In the genomic region with DNA sequence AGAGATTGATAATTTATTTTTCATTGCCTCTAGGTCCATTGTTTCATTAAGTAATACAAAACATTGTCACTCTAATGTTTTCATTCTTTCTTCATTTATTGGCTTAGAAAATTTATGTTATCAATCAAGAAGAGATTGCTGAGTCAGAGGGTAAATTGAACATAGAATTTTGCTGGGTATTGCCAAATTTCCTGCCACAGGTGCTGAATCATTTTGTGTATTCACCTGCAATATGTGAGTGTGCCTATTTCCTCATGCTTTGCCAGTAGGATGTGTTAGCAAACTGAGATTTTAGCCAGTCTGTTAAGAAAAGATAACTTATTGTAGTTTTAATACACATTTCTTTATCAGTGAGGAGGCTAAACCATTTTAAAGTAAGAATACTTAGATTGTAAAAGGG, we compare ENCODE assay signal across 24 cellular contexts. TPM values are rescaled to one million over a fixed set of nuclear protein-coding genes. Genes with fewer than 3 reads are reported as not detected.
DNase-seq lines count a peak whose midpoint lies in the region; ATAC-seq and TF ChIP-seq lines count a peak whose summit lies in the region.
"Had no signal": no experiment of that assay in that cellular context is flagged by ENCODE, and none has a peak within 500 bp of the region (broad histone marks: within the 10 kb centered on the region; RNA-seq: fewer than 3 reads in every experiment).

No MANE protein-coding gene starts in this region.

- no peaks in the 10 kb centered on the region for H3K27me3 ChIP-seq in foreskin keratinocyte
- H3K27me3 ChIP-seq: esophagus muscularis mucosa, MG63, tibial artery had no signal

- H3K27ac ChIP-seq in RWPE1, result no peak overlapping the region
- peak overlapping the region; percentile 43 for H3K27ac ChIP-seq in foreskin keratinocyte
- H3K27ac ChIP-seq: esophagus muscularis mucosa, tibial artery had no signal

- no peak for DNase-seq in activated T-cell treated with anti-CD3 and anti-CD28 coated beads, Interleukin-2, amount 50 U/mL, for 24 hours
- DNase-seq in activated T-cell treated with anti-CD3 and anti-CD28 coated beads, Interleukin-2, amount 50 U/mL, for 4 hours, result no peak
- DNase-seq in RWPE1 (ENCODE audit: low spot score) (peak; percentile 54), foreskin keratinocyte (peak; percentile 50 to 71), renal cortical epithelial cell (ENCODE audit: low read depth) (peak; percentile 57), HFFc6 (no peak), NCI-H2107 treated with DMSO at 0.1 percent for 48 hours (lab: John Stamatoyannopoulos, UW; ENCODE audit: unreplicated experiment) (no peak)
- DNase-seq: 8988T; activated CD4-positive, CD25-positive, alpha-beta regulatory T cell treated with anti-CD3 and anti-CD28 coated beads, Interleukin-2, amount 50 U/mL, for 72 hours; activated CD8-positive, alpha-beta memory T cell treated with anti-CD3 and anti-CD28 coated beads for 24 hours; anterior cingulate cortex; kidney glomerular epithelial cell; mesenchymal stem cell; MG63; naive B cell; NCI-H2171; SHP77 treated with DMSO at 0.1 percent for 48 hours; stimulated activated CD4-positive, alpha-beta T cell treated with anti-CD3 and anti-CD28 coated beads, Interleukin-12 subunit alpha, Interleukin-12 subunit beta, amount 100 ng/mL, for 4 hours; stimulated activated CD4-positive, alpha-beta T cell treated with anti-CD3 and anti-CD28 coated beads, Interleukin-4, amount 100 ng/mL, for 4 hours; stimulated activated naive CD8-positive, alpha-beta T cell treated with anti-CD3 and anti-CD28 coated beads, Interleukin-15, amount 100 ng/mL, for 72 hours; tibial artery had no signal

- CTCF ChIA-PET in RWPE1 (lab: Yijun Ruan, JAX), result no interaction called here

- no peaks in the 10 kb centered on the region for H3K27me3 Mint-ChIP-seq in activated T-cell treated with anti-CD3 and anti-CD28 coated beads, Interleukin-2, amount 50 U/mL, for 24 hours
- no peaks in the 10 kb centered on the region for H3K27me3 Mint-ChIP-seq in activated T-cell treated with anti-CD3 and anti-CD28 coated beads, Interleukin-2, amount 50 U/mL, for 4 hours (ENCODE audit: low read depth)
- H3K27me3 Mint-ChIP-seq in HFFc6 (ENCODE audit: insufficient read depth), result no peaks in the 10 kb centered on the region
- H3K27me3 Mint-ChIP-seq: activated naive CD4-positive, alpha-beta T cell treated with anti-CD3 and anti-CD28 coated beads, Interleukin-2, amount 50 U/mL, for 24 hours; naive B cell; stimulated activated naive CD8-positive, alpha-beta T cell treated with anti-CD3 and anti-CD28 coated beads, Interleukin-15, amount 100 ng/mL, for 72 hours had no signal

- H3K4me1 ChIP-seq in foreskin keratinocyte, result peaks cover 31% of the 10 kb centered on the region
- H3K4me1 ChIP-seq: tibial artery had no signal

- no peak overlapping the region for H3K4me3 Mint-ChIP-seq in activated T-cell treated with anti-CD3 and anti-CD28 coated beads, Interleukin-2, amount 50 U/mL, for 24 hours
- H3K4me3 Mint-ChIP-seq in activated T-cell treated with anti-CD3 and anti-CD28 coated beads, Interleukin-2, amount 50 U/mL, for 4 hours, result no peak overlapping the region
- no peak overlapping the region for H3K4me3 Mint-ChIP-seq in HFFc6
- H3K4me3 Mint-ChIP-seq: naive B cell; stimulated activated naive CD8-positive, alpha-beta T cell treated with anti-CD3 and anti-CD28 coated beads, Interleukin-15, amount 100 ng/mL, for 72 hours had no signal

- TF ChIP-seq CTCF in RWPE1 (conservative IDR thresholded peaks at IDR 0.05; ENCODE audit: low read depth) (no peak), foreskin keratinocyte (conservative IDR thresholded peaks at IDR 0.05) (no peak), HFFc6 (IDR thresholded peaks at IDR 0.05) (no peak)

- ATAC-seq in activated T-cell treated with anti-CD3 and anti-CD28 coated beads, Interleukin-2, amount 50 U/mL, for 4 hours, result no peak
- ATAC-seq in foreskin keratinocyte, result peak; percentile 63
- ATAC-seq in HG03354 (IDR thresholded peaks at IDR 0.05; ENCODE audit: poor library complexity, severe bottlenecking, unreplicated experiment), result no peak
- ATAC-seq: stimulated activated naive CD8-positive, alpha-beta T cell treated with anti-CD3 and anti-CD28 coated beads, Interleukin-15, amount 100 ng/mL, for 72 hours had no signal

- peaks cover 24% of the 10 kb centered on the region for H3K36me3 Mint-ChIP-seq in activated T-cell treated with anti-CD3 and anti-CD28 coated beads, Interleukin-2, amount 50 U/mL, for 24 hours (ENCODE audit: low read depth)
- H3K36me3 Mint-ChIP-seq in activated T-cell treated with anti-CD3 and anti-CD28 coated beads, Interleukin-2, amount 50 U/mL, for 4 hours (ENCODE audit: insufficient read depth), result peaks cover 3% of the 10 kb centered on the region
- H3K36me3 Mint-ChIP-seq in HFFc6 (ENCODE audit: low read depth), result peaks cover 5% of the 10 kb centered on the region; the same call in 1 of the 2 replicates

- peaks cover 30% of the 10 kb centered on the region for H3K4me1 Mint-ChIP-seq in activated T-cell treated with anti-CD3 and anti-CD28 coated beads, Interleukin-2, amount 50 U/mL, for 24 hours (ENCODE audit: low read depth)
- H3K4me1 Mint-ChIP-seq in activated T-cell treated with anti-CD3 and anti-CD28 coated beads, Interleukin-2, amount 50 U/mL, for 4 hours (ENCODE audit: low read depth), result peaks cover 20% of the 10 kb centered on the region
- peaks cover 40% of the 10 kb centered on the region for H3K4me1 Mint-ChIP-seq in HFFc6 (ENCODE audit: low read depth)

- no peaks in the 10 kb centered on the region for H3K9me3 Mint-ChIP-seq in activated T-cell treated with anti-CD3 and anti-CD28 coated beads, Interleukin-2, amount 50 U/mL, for 24 hours
- no peaks in the 10 kb centered on the region for H3K9me3 Mint-ChIP-seq in activated T-cell treated with anti-CD3 and anti-CD28 coated beads, Interleukin-2, amount 50 U/mL, for 4 hours
- H3K9me3 Mint-ChIP-seq in HFFc6, result no peaks in the 10 kb centered on the region
- H3K9me3 Mint-ChIP-seq: activated naive CD4-positive, alpha-beta T cell treated with anti-CD3 and anti-CD28 coated beads, Interleukin-2, amount 50 U/mL, for 24 hours; naive B cell; stimulated activated naive CD8-positive, alpha-beta T cell treated with anti-CD3 and anti-CD28 coated beads, Interleukin-15, amount 100 ng/mL, for 72 hours had no signal

- peak overlapping the region; percentile 10 for H3K27ac Mint-ChIP-seq in activated T-cell treated with anti-CD3 and anti-CD28 coated beads, Interleukin-2, amount 50 U/mL, for 24 hours
- no peak overlapping the region for H3K27ac Mint-ChIP-seq in HFFc6

- POLR2A ChIA-PET in RWPE1 (lab: Yijun Ruan, JAX; ENCODE audit: low non-redundant PET), result no interaction called here

RNA-seq across cellular contexts. Expression of gene MARCHF5, which starts 38.0 kb away (rescaled TPM):
- total RNA-seq in activated T-cell treated with anti-CD3 and anti-CD28 coated beads, Interleukin-2, amount 50 U/mL, for 4 hours, result 10 to 100 TPM; 29.1 to 31.6 (median 29.5) TPM
- total RNA-seq in foreskin keratinocyte, result 25.6 and 31.5 TPM in 2 replicates
- 24.6 and 28.2 TPM in 2 replicates for polyA plus RNA-seq in foreskin keratinocyte
- 24.3 and 53.6 TPM in 2 replicates for total RNA-seq in renal cortical epithelial cell
- total RNA-seq in HFFc6 (2021; fragmentation: NEBNext Ultra II Directional; extraction: Animal tissue kit (Norgen Biotek cat#: 25700)), result 10 to 100 TPM; 36.2 to 48.2 (median 41.2) TPM

RNA-seq across cellular contexts. Expression of gene CPEB3, which starts 38.1 kb away (rescaled TPM):
- total RNA-seq in activated T-cell treated with anti-CD3 and anti-CD28 coated beads, Interleukin-2, amount 50 U/mL, for 4 hours, result under 1 TPM; 0.68 to 0.92 (median 0.82) TPM
- total RNA-seq in foreskin keratinocyte, result 0.54 and 0.63 TPM in 2 replicates
- polyA plus RNA-seq in foreskin keratinocyte, result 0.09 and 0.12 TPM in 2 replicates
- 0.69 and 1.8 TPM in 2 replicates for total RNA-seq in renal cortical epithelial cell
- total RNA-seq in HFFc6 (2021; fragmentation: NEBNext Ultra II Directional; extraction: Animal tissue kit (Norgen Biotek cat#: 25700)), result 1 to 10 TPM in 4 of 6 experiments, under 1 TPM in 2; 0.85 to 1.1 (median 1.0) TPM

Comparison
In these comparisons a context has a peak if more than half of its experiments do, and no peak if none do; other contexts are left out.
1. DNase-seq: peak in RWPE1 (single experiment), foreskin keratinocyte (2 of 2) and renal cortical epithelial cell (single experiment); none in activated T-cell treated with anti-CD3 and anti-CD28 coated beads, Interleukin-2, amount 50 U/mL, for 24 hours (single experiment), activated T-cell treated with anti-CD3 and anti-CD28 coated beads, Interleukin-2, amount 50 U/mL, for 4 hours (single experiment), HFFc6 (single experiment) and NCI-H2107 treated with DMSO at 0.1 percent for 48 hours (single experiment).